ENCODE assay signal across 17 cellular contexts in the genomic region with DNA sequence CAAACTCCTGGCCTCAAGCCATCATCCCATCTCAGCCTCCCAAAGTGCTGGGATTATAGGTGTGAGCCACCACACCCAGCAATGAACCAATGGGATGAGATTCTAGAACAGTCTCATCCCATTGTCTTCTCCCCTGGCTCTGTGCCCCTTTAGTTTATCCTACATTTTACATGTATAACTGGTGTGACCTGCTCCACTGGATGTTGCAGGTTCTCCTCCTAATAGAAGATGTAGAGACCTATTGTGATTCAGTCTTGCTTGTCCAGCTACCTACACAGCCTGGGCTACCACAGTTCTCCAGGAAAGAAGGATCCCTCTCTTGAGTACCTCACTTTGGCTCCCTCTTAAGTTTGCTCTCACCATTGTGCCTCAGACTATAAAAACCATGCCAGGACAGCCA. TPM values are rescaled to one million over a fixed set of nuclear protein-coding genes. Genes with fewer than 3 reads are reported as not detected.
A peak's percentile ranks its signal among the peaks of the same experiment; 100 is the strongest.
DNase-seq lines count a peak whose midpoint lies in the region; ATAC-seq and TF ChIP-seq lines count a peak whose summit lies in the region.
"Had no signal": no experiment of that assay in that cellular context is flagged by ENCODE, and none has a peak within 500 bp of the region (broad histone marks: within the 10 kb centered on the region; RNA-seq: fewer than 3 reads in every experiment).

No MANE protein-coding gene starts in this region.

- peaks cover 0 to 14% (median 3%) of the 10 kb centered on the region in 3 donors for H3K36me3 Mint-ChIP-seq in CD8-positive, alpha-beta memory T cell
- H3K36me3 Mint-ChIP-seq in brain (no peaks in the 10 kb centered on the region), nephron (ENCODE audit: low read depth) (no peaks in the 10 kb centered on the region)

- POLR2A ChIA-PET in CD8-positive, alpha-beta memory T cell (lab: Charles Lee) = interaction anchor here (0.6 kb wide), 1 partner anchor 11 kb away, joined by 6 read pairs; no protein-coding TSS in a partner anchor

- H3K4me3 ChIP-seq in CD8-positive, alpha-beta memory T cell (ENCODE audit: low read length) = no peak overlapping the region
- no peak overlapping the region for H3K4me3 ChIP-seq in H7 (ENCODE audit: insufficient read depth, low read depth, low read length)
- H3K4me3 ChIP-seq in gastrocnemius medialis = no peak overlapping the region
- H3K4me3 ChIP-seq: BLaER1, GM12878, GM23338 had no signal

- ATAC-seq in GM19467 (IDR thresholded peaks at IDR 0.05; ENCODE audit: unreplicated experiment) = no peak
- no peak for ATAC-seq in left lobe of liver
- ATAC-seq in gastrocnemius medialis = no peak
- ATAC-seq: GM12878, GM23338 had no signal

- peaks cover 5 to 11% of the 10 kb centered on the region in 2 donors for H3K27me3 Mint-ChIP-seq in CD8-positive, alpha-beta memory T cell
- H3K27me3 Mint-ChIP-seq in brain = peaks cover 22% of the 10 kb centered on the region
- H3K27me3 Mint-ChIP-seq in nephron (ENCODE audit: low read depth) = peaks cover 4% of the 10 kb centered on the region

- no peak overlapping the region for H3K27ac Mint-ChIP-seq in CD8-positive, alpha-beta memory T cell
- H3K27ac Mint-ChIP-seq in brain (no peak overlapping the region), nephron (peak overlapping the region in 1 of 3 experiments; percentile 46)

- H3K36me3 ChIP-seq in CD8-positive, alpha-beta memory T cell (ENCODE audit: insufficient read depth, low read length) = peaks cover 2% of the 10 kb centered on the region
- H3K36me3 ChIP-seq in H7 (replicated peaks; ENCODE audit: control insufficient read depth, insufficient read depth, low read length) (no peaks in the 10 kb centered on the region), gastrocnemius medialis (no peaks in the 10 kb centered on the region)
- H3K36me3 ChIP-seq: BLaER1 had no signal

- H3K27ac ChIP-seq in CD8-positive, alpha-beta memory T cell (ENCODE audit: low read depth, low read length) = no peak overlapping the region
- H3K27ac ChIP-seq in gastrocnemius medialis = no peak overlapping the region
- H3K27ac ChIP-seq: BLaER1, KMS-11 had no signal

- no peaks in the 10 kb centered on the region for H3K9me3 Mint-ChIP-seq in CD8-positive, alpha-beta memory T cell
- H3K9me3 Mint-ChIP-seq in brain (peaks cover 0 to 3% (median 0%) of the 10 kb centered on the region in 5 experiments), nephron (no peaks in the 10 kb centered on the region)
- H3K9me3 Mint-ChIP-seq: GM23338 had no signal

- TF ChIP-seq CTCF in brain (conservative IDR thresholded peaks at IDR 0.05) (no peak), nephron (IDR thresholded peaks at IDR 0.05; ENCODE audit: unreplicated experiment in 3 of 3) (no peak), gastrocnemius medialis (IDR thresholded peaks at IDR 0.05 in 4 of 5, conservative IDR thresholded peaks at IDR 0.05 in 1 of 5) (no peak)

- CTCF ChIA-PET in CD8-positive, alpha-beta memory T cell (lab: Charles Lee) = no interaction called here

- H3K4me1 Mint-ChIP-seq in CD8-positive, alpha-beta memory T cell = peaks cover 30 to 33% (median 31%) of the 10 kb centered on the region in 3 donors
- H3K4me1 Mint-ChIP-seq in brain (peaks cover 39% of the 10 kb centered on the region), nephron (peaks cover 27% of the 10 kb centered on the region)

- in situ Hi-C loops in gastrocnemius medialis (cut with MboI; ENCODE audit: low sequenced_read_pairs in 4 of 4) = loop anchor here in 1 of 4 donors (25.0 kb wide), 1 partner anchor 170 kb away; a partner anchor contains a TSS

- DNase-seq in CD8-positive, alpha-beta memory T cell = no peak
- DNase-seq in H7 = peak; percentile 19
- DNase-seq in left lobe of liver (ENCODE audit: low spot score) = no peak
- DNase-seq in gastrocnemius medialis = no peak
- no peak for DNase-seq in COR-L47 (lab: John Stamatoyannopoulos, UW)
- DNase-seq: MM.1S, NCI-H1105, NCI-H1694 treated with DMSO at 0.1 percent for 48 hours, NCI-H774, SHP77 treated with DMSO at 0.1 percent for 48 hours had no signal

- peaks cover 22% of the 10 kb centered on the region for H3K4me1 ChIP-seq in CD8-positive, alpha-beta memory T cell (ENCODE audit: insufficient read depth, low read length)
- H3K4me1 ChIP-seq in gastrocnemius medialis = peaks cover 17 to 21% of the 10 kb centered on the region in 2 donors

- no peaks in the 10 kb centered on the region for H3K9me3 ChIP-seq in CD8-positive, alpha-beta memory T cell (ENCODE audit: low read length)
- H3K9me3 ChIP-seq in gastrocnemius medialis = no peaks in the 10 kb centered on the region
- H3K9me3 ChIP-seq: BLaER1 had no signal

- intact Hi-C loops in gastrocnemius medialis (cut with DNase I; ENCODE audit: low total_unique reads) = no loop called here

- no peaks in the 10 kb centered on the region for H3K27me3 ChIP-seq in CD8-positive, alpha-beta memory T cell (ENCODE audit: insufficient read depth, low read length, poor library complexity, severe bottlenecking)
- H3K27me3 ChIP-seq in H7 (ENCODE audit: control insufficient read depth, insufficient read depth, low read length) (no peaks in the 10 kb centered on the region; the same call in 1 of the 2 replicates), gastrocnemius medialis (no peaks in the 10 kb centered on the region)
- H3K27me3 ChIP-seq: BLaER1 had no signal

- TF ChIP-seq POLR2A in gastrocnemius medialis (IDR thresholded peaks at IDR 0.05) = no peak

- peak overlapping the region in 4 of 7 donors; percentile 1 to 68 (median 24) for H3K4me3 Mint-ChIP-seq in CD8-positive, alpha-beta memory T cell
- H3K4me3 Mint-ChIP-seq in brain (peak overlapping the region; percentile 21 to 73 (median 60)), nephron (peak overlapping the region; percentile 57 to 76 (median 68))

RNA-seq across cellular contexts. Expression of a gene that starts 2.0 kb away (rescaled TPM):
- total RNA-seq in CD8-positive, alpha-beta memory T cell = 1 to 10 TPM; 6.8 to 8.1 TPM
- 2.3 TPM for polyA plus RNA-seq in CD8-positive, alpha-beta memory T cell
- total RNA-seq in H7 (2014; rRNA removed; shearing (Covaris generic)) = 12.5 and 12.8 TPM in 2 replicates
- 17.5 TPM for polyA plus RNA-seq in brain (ENCODE audit: insufficient read depth, low read depth, low replicate concordance)
- 2.2 TPM for total RNA-seq in left lobe of liver
- 1 to 10 TPM; 2.6 to 6.0 (median 3.9) TPM for total RNA-seq in gastrocnemius medialis

RNA-seq across cellular contexts. Expression of a gene that starts 4.1 kb away (rescaled TPM):
- total RNA-seq in CD8-positive, alpha-beta memory T cell = 10 to 100 TPM; 72.5 to 74.4 TPM
- 20.7 TPM for polyA plus RNA-seq in CD8-positive, alpha-beta memory T cell
- total RNA-seq in H7 (2014; rRNA removed; shearing (Covaris generic)) = 25.1 and 26.2 TPM in 2 replicates
- polyA plus RNA-seq in brain (ENCODE audit: insufficient read depth, low read depth, low replicate concordance) = 89.2 TPM
- 31.7 TPM for total RNA-seq in left lobe of liver
- total RNA-seq in gastrocnemius medialis = 10 to 100 TPM in 2 of 4 donors, 1 to 10 TPM in 2; 6.8 to 18.4 (median 9.5) TPM

RNA-seq across cellular contexts. Expression of a gene that starts 19.6 kb away (rescaled TPM):
- under 1 TPM; 0.35 to 0.55 TPM for total RNA-seq in CD8-positive, alpha-beta memory T cell
- 0.72 TPM for polyA plus RNA-seq in CD8-positive, alpha-beta memory T cell
- total RNA-seq in H7 (2014; rRNA removed; shearing (Covaris generic)) = 0.14 TPM in 1 of 2 replicates, not detected in the other
- 48.8 TPM for polyA plus RNA-seq in brain (ENCODE audit: insufficient read depth, low read depth, low replicate concordance)
- total RNA-seq in left lobe of liver = 0.38 TPM
- total RNA-seq in gastrocnemius medialis = under 1 TPM in 1 of 4 donors, not detected in 3; 0.49 TPM
- total RNA-seq: GM23338 had no signal

RNA-seq across cellular contexts. Expression of a gene that starts 21.8 kb away (rescaled TPM):
- 10 to 100 TPM; 18.8 to 19.0 TPM for total RNA-seq in CD8-positive, alpha-beta memory T cell
- 10.0 TPM for polyA plus RNA-seq in CD8-positive, alpha-beta memory T cell
- total RNA-seq in H7 (2014; rRNA removed; shearing (Covaris generic)) = 24.7 and 25.5 TPM in 2 replicates
- polyA plus RNA-seq in brain (ENCODE audit: insufficient read depth, low read depth, low replicate concordance) = 19.1 TPM
- total RNA-seq in left lobe of liver (15.6 TPM), gastrocnemius medialis (10 to 100 TPM; 16.2 to 72.7 (median 21.4) TPM)

RNA-seq across cellular contexts. Expression of a gene that starts 23.0 kb away (rescaled TPM):
- 1 to 10 TPM; 2.5 to 4.9 TPM for total RNA-seq in CD8-positive, alpha-beta memory T cell
- not detected for polyA plus RNA-seq in CD8-positive, alpha-beta memory T cell
- 2.7 and 4.4 TPM in 2 replicates for total RNA-seq in H7 (2014; rRNA removed; shearing (Covaris generic))
- polyA plus RNA-seq in brain (ENCODE audit: insufficient read depth, low read depth, low replicate concordance) = 6.8 TPM
- total RNA-seq in left lobe of liver (13.7 TPM), gastrocnemius medialis (10 to 100 TPM; 12.0 to 37.0 (median 33.5) TPM)
